In the genomic region with DNA sequence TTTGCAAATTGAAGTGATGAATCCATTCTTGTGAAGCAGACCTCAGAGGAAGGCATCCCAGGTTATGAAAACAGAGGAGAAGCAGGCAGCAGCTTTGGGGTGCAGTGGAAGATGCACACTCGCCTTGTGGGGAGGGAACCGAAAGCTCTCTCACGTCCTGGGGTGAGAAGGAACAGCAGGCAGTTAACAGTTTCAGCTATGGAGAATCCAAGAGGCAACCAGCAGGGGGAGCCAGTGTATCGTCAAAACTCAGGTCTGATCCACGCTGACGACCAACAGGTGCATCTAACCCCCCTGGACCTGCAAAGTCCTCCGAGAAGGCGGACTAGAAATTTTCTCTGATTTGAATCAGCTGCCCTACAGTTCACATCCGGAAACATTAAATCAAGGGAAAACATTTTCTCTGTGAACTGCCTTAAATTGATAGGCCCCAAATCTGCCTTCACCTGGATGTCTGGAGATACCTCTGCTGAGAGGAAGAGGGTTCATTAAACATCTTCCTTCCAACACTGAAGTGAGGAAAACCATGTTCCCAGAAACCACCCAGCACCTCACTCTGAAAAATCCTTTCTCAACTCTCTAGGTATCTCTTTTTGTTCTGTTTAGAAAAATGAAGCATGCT, we compare ENCODE assay signal across 8 cellular contexts.
A peak's percentile ranks its signal among the peaks of the same experiment; 100 is the strongest.
DNase-seq lines count a peak whose midpoint lies in the region; ATAC-seq and TF ChIP-seq lines count a peak whose summit lies in the region.

No MANE protein-coding gene starts in this region.

- H3K27me3 Mint-ChIP-seq in chondrocyte (ENCODE audit: low read depth): no peaks in the 10 kb centered on the region

- no peak overlapping the region for H3K27ac ChIP-seq in left lung

- peaks cover 0 to 11% of the 10 kb centered on the region in 2 donors for H3K27me3 ChIP-seq in left lung

- no peaks in the 10 kb centered on the region for H3K9me3 ChIP-seq in left lung

- TF ChIP-seq CTCF in AG10803 (conservative IDR thresholded peaks at IDR 0.05; ENCODE audit: low read length): peak; percentile 83
- TF ChIP-seq CTCF in chondrocyte (IDR thresholded peaks at IDR 0.05): peak; percentile 92
- TF ChIP-seq CTCF in left lung (IDR thresholded peaks at IDR 0.05): peak; percentile 52 to 70

- intact Hi-C loops in left lung (cut with DNase I): loop anchor here in 1 of 2 donors (10.0 kb wide), 1 partner anchor 106 kb away; no protein-coding TSS in a partner anchor

- no peaks in the 10 kb centered on the region for H3K36me3 ChIP-seq in left lung

- no peak overlapping the region for H3K27ac Mint-ChIP-seq in chondrocyte (ENCODE audit: unreplicated experiment)

- no peak overlapping the region for H3K4me3 Mint-ChIP-seq in chondrocyte (ENCODE audit: unreplicated experiment)

- no peaks in the 10 kb centered on the region for H3K9me3 Mint-ChIP-seq in chondrocyte (ENCODE audit: low read depth)

- H3K4me1 ChIP-seq in left lung: peaks cover 0 to 9% of the 10 kb centered on the region in 2 donors

- H3K4me3 ChIP-seq in AG10803 (ENCODE audit: low read length) (no peak overlapping the region), left lung (no peak overlapping the region)

- no peaks in the 10 kb centered on the region for H3K36me3 Mint-ChIP-seq in chondrocyte (ENCODE audit: low read depth)

- DNase-seq in AG10803 (ENCODE audit: low read depth) (peak; percentile 45), NCI-H2107 (lab: John Stamatoyannopoulos, UW) (peak; percentile 52), chondrocyte (ENCODE audit: low spot score) (no peak), left lung (peak in 1 of 2 donors; percentile 46)
- DNase-seq in activated CD4-positive, CD25-positive, alpha-beta regulatory T cell treated with anti-CD3 and anti-CD28 coated beads, Interleukin-2, amount 50 U/mL, for 16 hours (ENCODE audit: low read depth, low spot score): peak; percentile 29
- peak; percentile 14 for DNase-seq in stimulated activated CD8-positive, alpha-beta memory T cell treated with anti-CD3 and anti-CD28 coated beads, Interleukin-12 subunit alpha, Interleukin-12 subunit beta, amount 100 ng/mL, for 1 hour (ENCODE audit: low read depth)

- ATAC-seq in GM18861 (IDR thresholded peaks at IDR 0.05; ENCODE audit: unreplicated experiment): peak; percentile 92
- ATAC-seq in HG03025 (IDR thresholded peaks at IDR 0.05; ENCODE audit: low FRiP score, unreplicated experiment): peak; percentile 81
- peak; percentile 90 for ATAC-seq in left lung

- H3K4me1 Mint-ChIP-seq in chondrocyte (ENCODE audit: low read depth): peaks cover 24% of the 10 kb centered on the region
